In the genomic region with DNA sequence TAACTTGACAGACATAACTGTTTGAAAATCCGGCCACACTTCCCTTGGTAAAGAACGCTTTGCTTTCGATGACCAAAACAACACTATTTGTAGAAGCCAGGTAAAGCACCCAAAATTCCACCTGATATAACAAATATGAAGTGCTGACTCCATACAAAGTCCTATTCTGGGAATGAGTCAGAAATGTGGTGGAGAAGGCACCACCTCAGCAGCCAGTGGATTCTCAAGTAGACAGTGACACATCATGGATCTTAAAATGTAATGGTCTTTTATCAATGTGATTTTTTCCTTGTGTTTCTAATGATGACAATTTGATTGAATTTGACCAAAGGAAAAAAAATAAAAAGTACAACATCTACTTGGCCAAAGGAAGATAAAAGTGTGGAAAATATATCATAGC, we compare ENCODE assay signal across 21 cellular contexts.
DNase-seq lines count a peak whose midpoint lies in the region; ATAC-seq, FAIRE-seq and TF ChIP-seq lines count a peak whose summit lies in the region.
"Had no signal": no experiment of that assay in that cellular context is flagged by ENCODE, and none has a peak within 500 bp of the region (broad histone marks: within the 10 kb centered on the region; RNA-seq: fewer than 3 reads in every experiment).

No MANE protein-coding gene starts in this region.

- no peaks in the 10 kb centered on the region for H3K9me3 Mint-ChIP-seq in astrocyte (ENCODE audit: unreplicated experiment)
- H3K9me3 Mint-ChIP-seq: activated CD4-positive, alpha-beta memory T cell treated with anti-CD3 and anti-CD28 coated beads for 36 hours; CD4-positive, alpha-beta T cell; nephron; T-helper 1 cell treated with Interleukin-12 subunit alpha and Interleukin-12 subunit beta and Interleukin-4 antibody, amounts not matched to agents 30 μg/mL and 1 μg/mL, for 36 hours had no signal

- no peaks in the 10 kb centered on the region for H3K79me2 ChIP-seq in astrocyte (ENCODE audit: insufficient read depth, low read length)

- ATAC-seq in GM18909 (IDR thresholded peaks at IDR 0.05; ENCODE audit: poor library complexity, unreplicated experiment), result no peak
- ATAC-seq in GM21825 (IDR thresholded peaks at IDR 0.05; ENCODE audit: unreplicated experiment), result no peak
- ATAC-seq: activated T-cell treated with anti-CD3 and anti-CD28 coated beads, Interleukin-2, amount 50 U/mL, for 4 hours had no signal

- no peak overlapping the region for H3K27ac ChIP-seq in astrocyte (ENCODE audit: low read depth, low read length)
- H3K27ac ChIP-seq: transverse colon had no signal

- H3K4me3 ChIP-seq in astrocyte (ENCODE audit: insufficient read depth, low read depth, low read length), result no peak overlapping the region
- H3K4me3 ChIP-seq: transverse colon had no signal

- H3K4me3 Mint-ChIP-seq in astrocyte (ENCODE audit: unreplicated experiment), result no peak overlapping the region
- H3K4me3 Mint-ChIP-seq: activated CD4-positive, alpha-beta memory T cell treated with anti-CD3 and anti-CD28 coated beads for 36 hours; activated naive CD8-positive, alpha-beta T cell; activated T-cell treated with anti-CD3 and anti-CD28 coated beads, Interleukin-2, amount 50 U/mL, for 4 hours; CD4-positive, alpha-beta T cell; IgD-negative memory B cell; nephron; T-helper 1 cell treated with Interleukin-12 subunit alpha and Interleukin-12 subunit beta and Interleukin-4 antibody, amounts not matched to agents 30 μg/mL and 1 μg/mL, for 36 hours had no signal

- TF ChIP-seq CTCF in astrocyte (IDR thresholded peaks at IDR 0.05; ENCODE audit: insufficient read depth, low read depth, low read length), result no peak

- DNase-seq in AG08395 (ENCODE audit: low spot score) (peak; percentile 65), HK-2 (ENCODE audit: unreplicated experiment) (peak; percentile 1), astrocyte (ENCODE audit: low read depth) (peak; percentile 72), hepatic stellate cell (ENCODE audit: low spot score) (peak; percentile 32), KG1 (lab: John Stamatoyannopoulos, UW) (no peak)
- no peak for DNase-seq in stimulated activated CD8-positive, alpha-beta memory T cell treated with anti-CD3 and anti-CD28 coated beads, Interleukin-4, amount 100 ng/mL, for 48 hours
- DNase-seq: activated CD4-positive, alpha-beta memory T cell treated with anti-CD3 and anti-CD28 coated beads for 36 hours; activated T-cell treated with anti-CD3 and anti-CD28 coated beads, Interleukin-2, amount 50 U/mL, for 4 hours; CD4-positive, alpha-beta T cell; DMS79 treated with DMSO at 0.1 percent for 48 hours; NCI-H2081 treated with DMSO at 0.1 percent for 48 hours; SHP77 treated with DMSO at 0.1 percent for 48 hours; stimulated activated naive CD4-positive, alpha-beta T cell treated with Interleukin-2 at 50 U/mL for 16 hours; transverse colon had no signal

- no peaks in the 10 kb centered on the region for H3K36me3 ChIP-seq in astrocyte (ENCODE audit: insufficient read depth, low read length)
- H3K36me3 ChIP-seq: transverse colon had no signal

- no peak overlapping the region for H3K9ac ChIP-seq in astrocyte (ENCODE audit: low read length)

- no peaks in the 10 kb centered on the region for H3K9me3 ChIP-seq in astrocyte (ENCODE audit: insufficient read depth, low read depth, low read length)
- H3K9me3 ChIP-seq: transverse colon had no signal

- peaks cover 38% of the 10 kb centered on the region for H3K4me1 ChIP-seq in astrocyte (ENCODE audit: insufficient read depth, low read length)

- no peaks in the 10 kb centered on the region for H3K27me3 Mint-ChIP-seq in astrocyte (ENCODE audit: low read depth, unreplicated experiment)

- peak; percentile 84 for FAIRE-seq in astrocyte (lab: Jason Lieb, UNC)
- FAIRE-seq: A204.1 had no signal

- H4K20me1 ChIP-seq in astrocyte (ENCODE audit: insufficient read depth, low read length), result no peaks in the 10 kb centered on the region

- H3K27me3 ChIP-seq in astrocyte (ENCODE audit: insufficient read depth, low read length), result no peaks in the 10 kb centered on the region
- H3K27me3 ChIP-seq: transverse colon had no signal

- H3K36me3 Mint-ChIP-seq in astrocyte (ENCODE audit: low read depth, unreplicated experiment), result no peaks in the 10 kb centered on the region
- H3K36me3 Mint-ChIP-seq: activated CD4-positive, alpha-beta memory T cell treated with anti-CD3 and anti-CD28 coated beads for 36 hours; activated naive CD8-positive, alpha-beta T cell; IgD-negative memory B cell had no signal

- peak overlapping the region; percentile 14 for H3K4me2 ChIP-seq in astrocyte (ENCODE audit: low read length)

- H3K4me1 Mint-ChIP-seq in astrocyte (ENCODE audit: low read depth, unreplicated experiment), result peaks cover 52% of the 10 kb centered on the region
- H3K4me1 Mint-ChIP-seq: IgD-negative memory B cell had no signal

- H2AFZ ChIP-seq in astrocyte (ENCODE audit: low read depth, low read length), result no peak overlapping the region

- peak overlapping the region; percentile 0 for H3K27ac Mint-ChIP-seq in astrocyte (ENCODE audit: unreplicated experiment)
- H3K27ac Mint-ChIP-seq: activated CD4-positive, alpha-beta memory T cell treated with anti-CD3 and anti-CD28 coated beads for 36 hours; activated naive CD8-positive, alpha-beta T cell; CD4-positive, alpha-beta T cell; IgD-negative memory B cell; nephron; T-helper 1 cell treated with Interleukin-12 subunit alpha and Interleukin-12 subunit beta and Interleukin-4 antibody, amounts not matched to agents 30 μg/mL and 1 μg/mL, for 36 hours had no signal

Comparison
In these comparisons a context has a peak if more than half of its experiments do, and no peak if none do; other contexts are left out.
1. DNase-seq: peak in AG08395 (single experiment), HK-2 (single experiment), astrocyte (single experiment) and hepatic stellate cell (single experiment); none in stimulated activated CD8-positive, alpha-beta memory T cell treated with anti-CD3 and anti-CD28 coated beads, Interleukin-4, amount 100 ng/mL, for 48 hours (single experiment) and KG1 (single experiment).